Comparison of ENCODE assay signal across 12 cellular contexts in the genomic region with DNA sequence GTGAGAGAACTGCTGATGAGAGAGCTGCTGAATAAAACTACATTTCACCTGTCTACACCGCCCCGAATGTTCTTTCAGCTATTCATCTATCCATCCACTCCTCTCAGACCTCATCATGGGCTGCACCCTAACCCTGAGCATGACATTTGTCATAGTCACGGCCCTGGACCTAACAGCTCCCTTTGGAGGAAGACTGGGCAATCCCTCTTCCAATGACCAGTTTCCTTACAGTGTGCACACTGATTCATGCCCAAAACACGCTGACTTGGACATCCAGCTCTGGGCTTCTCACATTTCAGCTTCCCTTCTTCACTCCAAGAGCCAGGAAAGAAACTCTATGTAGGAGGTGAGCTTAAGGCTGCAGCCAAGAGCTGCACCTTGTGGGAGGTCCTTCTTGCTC. TPM values are rescaled to one million over a fixed set of nuclear protein-coding genes. Genes with fewer than 3 reads are reported as not detected.
DNase-seq lines count a peak whose midpoint lies in the region; ATAC-seq and TF ChIP-seq lines count a peak whose summit lies in the region.
"Had no signal": no experiment of that assay in that cellular context is flagged by ENCODE, and none has a peak within 500 bp of the region (broad histone marks: within the 10 kb centered on the region; RNA-seq: fewer than 3 reads in every experiment).

No MANE protein-coding gene starts in this region.

- no peak overlapping the region for H3K27ac Mint-ChIP-seq in progenitor cell of endocrine pancreas
- H3K27ac Mint-ChIP-seq: activated T-cell treated with anti-CD3 and anti-CD28 coated beads, Interleukin-2, amount 50 U/mL, for 24 hours; type B pancreatic cell had no signal

- no peak overlapping the region for H3K4me3 Mint-ChIP-seq in progenitor cell of endocrine pancreas (ENCODE audit: low read depth)
- H3K4me3 Mint-ChIP-seq: activated T-cell treated with anti-CD3 and anti-CD28 coated beads, Interleukin-2, amount 50 U/mL, for 24 hours; IgD-negative memory B cell; type B pancreatic cell had no signal

- peaks cover 5% of the 10 kb centered on the region for H3K36me3 Mint-ChIP-seq in progenitor cell of endocrine pancreas (ENCODE audit: insufficient read depth)
- H3K36me3 Mint-ChIP-seq: IgD-negative memory B cell had no signal

- DNase-seq in H4 (ENCODE audit: low spot score) (peak; percentile 65), T1000 (lab: John Stamatoyannopoulos, UW) (peak; percentile 44), fibroblast of the aortic adventitia (ENCODE audit: low read depth) (peak; percentile 92), stromal cell of bone marrow (ENCODE audit: low read depth) (peak; percentile 89), SW480 (ENCODE audit: low spot score) (no peak), progenitor cell of endocrine pancreas (ENCODE audit: low spot score, unreplicated experiment) (no peak)
- DNase-seq: activated T-cell treated with anti-CD3 and anti-CD28 coated beads, Interleukin-2, amount 50 U/mL, for 24 hours; central memory CD4-positive, alpha-beta T cell; DMS79 had no signal

- TF ChIP-seq CTCF in fibroblast of the aortic adventitia (IDR thresholded peaks at IDR 0.05; ENCODE audit: insufficient read depth, low read length) (no peak), progenitor cell of endocrine pancreas (IDR thresholded peaks at IDR 0.05; ENCODE audit: unreplicated experiment) (no peak)

- peaks cover 3% of the 10 kb centered on the region for H3K4me1 Mint-ChIP-seq in progenitor cell of endocrine pancreas (ENCODE audit: low read depth)

- H3K9me3 Mint-ChIP-seq in progenitor cell of endocrine pancreas (ENCODE audit: low read depth), result peaks cover 3% of the 10 kb centered on the region
- H3K9me3 Mint-ChIP-seq: activated T-cell treated with anti-CD3 and anti-CD28 coated beads, Interleukin-2, amount 50 U/mL, for 24 hours had no signal

- H3K4me3 ChIP-seq in fibroblast of the aortic adventitia (ENCODE audit: low read depth, low read length), result no peak overlapping the region

- H3K27me3 Mint-ChIP-seq in progenitor cell of endocrine pancreas, result no peaks in the 10 kb centered on the region
- H3K27me3 Mint-ChIP-seq: activated T-cell treated with anti-CD3 and anti-CD28 coated beads, Interleukin-2, amount 50 U/mL, for 24 hours; IgD-negative memory B cell had no signal

- no peak for ATAC-seq in HG02763 (IDR thresholded peaks at IDR 0.05; ENCODE audit: unreplicated experiment)

RNA-seq across cellular contexts. Expression of a gene that starts 41.8 kb away (rescaled TPM):
- total RNA-seq in H4 (2014; rRNA removed; shearing (Covaris generic)), result 6.1 and 8.4 TPM in 2 replicates
- total RNA-seq in fibroblast of the aortic adventitia (ENCODE audit: low replicate concordance), result 22.2 and 70.8 TPM in 2 replicates
- 4.9 and 5.9 TPM in 2 replicates for total RNA-seq in progenitor cell of endocrine pancreas

Comparison
In these comparisons a context has a peak if more than half of its experiments do, and no peak if none do; other contexts are left out.
1. DNase-seq: peak in H4 (single experiment), T1000 (single experiment), fibroblast of the aortic adventitia (single experiment) and stromal cell of bone marrow (single experiment); none in SW480 (single experiment) and progenitor cell of endocrine pancreas (single experiment).